1 cellular context compared by ENCODE assay signal in the genomic region with DNA sequence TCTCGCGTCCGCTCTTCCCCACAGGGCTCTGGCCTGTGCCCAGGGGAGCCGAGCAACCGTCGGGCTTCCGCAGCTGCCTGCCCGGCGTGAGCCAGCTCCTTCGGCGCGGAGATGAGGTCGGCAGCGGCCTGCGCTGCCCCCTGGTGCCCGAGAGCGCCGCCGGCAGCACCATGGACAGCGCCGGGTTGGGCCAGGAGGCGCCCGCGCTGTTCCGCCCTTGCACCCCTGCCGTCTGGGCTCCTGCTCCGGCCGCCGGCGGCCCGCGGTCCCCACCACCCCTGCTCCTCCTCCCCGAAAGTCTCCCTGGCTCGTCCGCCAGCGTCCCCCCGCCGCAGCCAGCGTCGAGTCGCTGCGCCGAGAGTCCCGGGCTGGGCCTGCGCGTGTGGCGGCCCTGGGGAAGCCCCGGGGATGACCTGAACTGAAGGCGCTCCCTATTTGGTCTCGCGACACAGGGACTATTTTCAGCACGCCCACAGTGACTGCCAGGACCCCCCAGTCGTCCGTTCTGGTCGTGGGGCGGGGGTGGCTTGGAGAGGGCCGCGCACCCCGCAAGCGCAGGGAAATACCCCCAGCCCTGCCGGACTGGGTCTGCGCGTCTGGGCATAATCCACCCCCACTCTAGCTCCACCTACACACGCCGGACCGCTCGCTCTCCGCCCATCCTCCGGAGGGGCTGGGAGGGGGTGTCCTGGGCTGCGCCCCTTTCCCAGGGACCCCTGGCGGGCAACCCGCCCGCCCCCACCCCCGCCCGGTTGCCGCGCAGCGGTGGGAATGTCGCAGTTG.
A peak's percentile ranks its signal among the peaks of the same experiment; 100 is the strongest.
TF ChIP-seq lines count a peak whose summit lies in the region.

No MANE protein-coding gene starts in this region.

TF ChIP-seq in K562, 482 proteins besides CTCF, POLR2A, EP300 and RAD21 (continued from another document and continues in another):
- peak; percentile 98 for TF ChIP-seq U2AF1 (optimal IDR thresholded peaks at IDR 0.05; ENCODE audit: low read depth, low read length)
- TF ChIP-seq, protein P1, sequence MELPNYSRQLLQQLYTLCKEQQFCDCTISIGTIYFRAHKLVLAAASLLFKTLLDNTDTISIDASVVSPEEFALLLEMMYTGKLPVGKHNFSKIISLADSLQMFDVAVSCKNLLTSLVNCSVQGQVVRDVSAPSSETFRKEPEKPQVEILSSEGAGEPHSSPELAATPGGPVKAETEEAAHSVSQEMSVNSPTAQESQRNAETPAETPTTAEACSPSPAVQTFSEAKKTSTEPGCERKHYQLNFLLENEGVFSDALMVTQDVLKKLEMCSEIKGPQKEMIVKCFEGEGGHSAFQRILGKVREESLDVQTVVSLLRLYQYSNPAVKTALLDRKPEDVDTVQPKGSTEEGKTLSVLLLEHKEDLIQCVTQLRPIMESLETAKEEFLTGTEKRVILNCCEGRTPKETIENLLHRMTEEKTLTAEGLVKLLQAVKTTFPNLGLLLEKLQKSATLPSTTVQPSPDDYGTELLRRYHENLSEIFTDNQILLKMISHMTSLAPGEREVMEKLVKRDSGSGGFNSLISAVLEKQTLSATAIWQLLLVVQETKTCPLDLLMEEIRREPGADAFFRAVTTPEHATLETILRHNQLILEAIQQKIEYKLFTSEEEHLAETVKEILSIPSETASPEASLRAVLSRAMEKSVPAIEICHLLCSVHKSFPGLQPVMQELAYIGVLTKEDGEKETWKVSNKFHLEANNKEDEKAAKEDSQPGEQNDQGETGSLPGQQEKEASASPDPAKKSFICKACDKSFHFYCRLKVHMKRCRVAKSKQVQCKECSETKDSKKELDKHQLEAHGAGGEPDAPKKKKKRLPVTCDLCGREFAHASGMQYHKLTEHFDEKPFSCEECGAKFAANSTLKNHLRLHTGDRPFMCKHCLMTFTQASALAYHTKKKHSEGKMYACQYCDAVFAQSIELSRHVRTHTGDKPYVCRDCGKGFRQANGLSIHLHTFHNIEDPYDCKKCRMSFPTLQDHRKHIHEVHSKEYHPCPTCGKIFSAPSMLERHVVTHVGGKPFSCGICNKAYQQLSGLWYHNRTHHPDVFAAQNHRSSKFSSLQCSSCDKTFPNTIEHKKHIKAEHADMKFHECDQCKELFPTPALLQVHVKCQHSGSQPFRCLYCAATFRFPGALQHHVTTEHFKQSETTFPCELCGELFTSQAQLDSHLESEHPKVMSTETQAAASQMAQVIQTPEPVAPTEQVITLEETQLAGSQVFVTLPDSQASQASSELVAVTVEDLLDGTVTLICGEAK (IDR thresholded peaks at IDR 0.05) = peak; percentile 63
- TF ChIP-seq, protein P1 (CRISPR knock-in tag; IDR thresholded peaks at IDR 0.05) = peak; percentile 63
- peak; percentile 49; the same call in 1 of the 2 replicates for TF ChIP-seq ZNF143 (CRISPR knock-in tag; IDR thresholded peaks at IDR 0.05)
- TF ChIP-seq JUNB (CRISPR knock-in tag; conservative IDR thresholded peaks at IDR 0.05) = 0 out of 2 replicates have a peak, but pooled peaks have one; percentile 21
- peak; percentile 63; the same call in 1 of the 2 replicates for TF ChIP-seq ZNF589 (CRISPR knock-in tag; IDR thresholded peaks at IDR 0.05; ENCODE audit: low read depth)
- peak; percentile 85 for TF ChIP-seq ZNF431 (CRISPR knock-in tag; IDR thresholded peaks at IDR 0.05)
- no peak for TF ChIP-seq MAFG (tag; conservative IDR thresholded peaks at IDR 0.05)
- peak; percentile 82; the same call in 1 of the 2 replicates for TF ChIP-seq CTBP1 (IDR thresholded peaks at IDR 0.05; ENCODE audit: borderline replicate concordance)
- TF ChIP-seq ELK1 (CRISPR knock-in tag; IDR thresholded peaks at IDR 0.05) = no peak
- TF ChIP-seq, protein P2, sequence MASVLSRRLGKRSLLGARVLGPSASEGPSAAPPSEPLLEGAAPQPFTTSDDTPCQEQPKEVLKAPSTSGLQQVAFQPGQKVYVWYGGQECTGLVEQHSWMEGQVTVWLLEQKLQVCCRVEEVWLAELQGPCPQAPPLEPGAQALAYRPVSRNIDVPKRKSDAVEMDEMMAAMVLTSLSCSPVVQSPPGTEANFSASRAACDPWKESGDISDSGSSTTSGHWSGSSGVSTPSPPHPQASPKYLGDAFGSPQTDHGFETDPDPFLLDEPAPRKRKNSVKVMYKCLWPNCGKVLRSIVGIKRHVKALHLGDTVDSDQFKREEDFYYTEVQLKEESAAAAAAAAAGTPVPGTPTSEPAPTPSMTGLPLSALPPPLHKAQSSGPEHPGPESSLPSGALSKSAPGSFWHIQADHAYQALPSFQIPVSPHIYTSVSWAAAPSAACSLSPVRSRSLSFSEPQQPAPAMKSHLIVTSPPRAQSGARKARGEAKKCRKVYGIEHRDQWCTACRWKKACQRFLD (CRISPR knock-in tag; IDR thresholded peaks at IDR 0.05) = peak; percentile 85; the same call in 1 of the 2 replicates
- peak; percentile 92 for TF ChIP-seq FIP1L1 (IDR thresholded peaks at IDR 0.05; ENCODE audit: low read depth, low read length, poor library complexity, severe bottlenecking)
- peak; percentile 94; the same call in 1 of the 2 replicates for TF ChIP-seq NR1H2 (CRISPR knock-in tag; IDR thresholded peaks at IDR 0.05)
- peak; percentile 96 for TF ChIP-seq MIER1 (IDR thresholded peaks at IDR 0.05; ENCODE audit: low read depth)
- peak; percentile 86 for TF ChIP-seq HIVEP1 (CRISPR knock-in tag; IDR thresholded peaks at IDR 0.05)
- 0 out of 2 replicates have a peak, but pooled peaks have one; percentile 51 for TF ChIP-seq ZNF766 (CRISPR knock-in tag; conservative IDR thresholded peaks at IDR 0.05)
- TF ChIP-seq ZNF124 (CRISPR knock-in tag; IDR thresholded peaks at IDR 0.05) = peak; percentile 94; the same call in 1 of the 2 replicates
- TF ChIP-seq, protein P3, sequence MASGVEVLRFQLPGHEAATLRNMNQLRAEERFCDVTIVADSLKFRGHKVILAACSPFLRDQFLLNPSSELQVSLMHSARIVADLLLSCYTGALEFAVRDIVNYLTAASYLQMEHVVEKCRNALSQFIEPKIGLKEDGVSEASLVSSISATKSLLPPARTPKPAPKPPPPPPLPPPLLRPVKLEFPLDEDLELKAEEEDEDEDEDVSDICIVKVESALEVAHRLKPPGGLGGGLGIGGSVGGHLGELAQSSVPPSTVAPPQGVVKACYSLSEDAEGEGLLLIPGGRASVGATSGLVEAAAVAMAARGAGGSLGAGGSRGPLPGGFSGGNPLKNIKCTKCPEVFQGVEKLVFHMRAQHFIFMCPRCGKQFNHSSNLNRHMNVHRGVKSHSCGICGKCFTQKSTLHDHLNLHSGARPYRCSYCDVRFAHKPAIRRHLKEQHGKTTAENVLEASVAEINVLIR (CRISPR knock-in tag; IDR thresholded peaks at IDR 0.05) = peak; percentile 55; the same call in 1 of the 2 replicates
- no peak for TF ChIP-seq TOE1 (IDR thresholded peaks at IDR 0.05; ENCODE audit: borderline replicate concordance)
- TF ChIP-seq TOE1 (CRISPR knock-in tag; IDR thresholded peaks at IDR 0.05; ENCODE audit: borderline replicate concordance, low read depth) = peak; percentile 96
- peak; percentile 75 for TF ChIP-seq ZBTB17 (CRISPR knock-in tag; IDR thresholded peaks at IDR 0.05)
- peak; percentile 84 for TF ChIP-seq ETS1 (conservative IDR thresholded peaks at IDR 0.05; ENCODE audit: control insufficient read depth, low read depth, low read length)
- TF ChIP-seq ATF1 (CRISPR knock-in tag; IDR thresholded peaks at IDR 0.05) = peak; percentile 63
- TF ChIP-seq ATF1 (tag; IDR thresholded peaks at IDR 0.05) = no peak; the same call in none of the 2 replicates
- TF ChIP-seq, protein P4, sequence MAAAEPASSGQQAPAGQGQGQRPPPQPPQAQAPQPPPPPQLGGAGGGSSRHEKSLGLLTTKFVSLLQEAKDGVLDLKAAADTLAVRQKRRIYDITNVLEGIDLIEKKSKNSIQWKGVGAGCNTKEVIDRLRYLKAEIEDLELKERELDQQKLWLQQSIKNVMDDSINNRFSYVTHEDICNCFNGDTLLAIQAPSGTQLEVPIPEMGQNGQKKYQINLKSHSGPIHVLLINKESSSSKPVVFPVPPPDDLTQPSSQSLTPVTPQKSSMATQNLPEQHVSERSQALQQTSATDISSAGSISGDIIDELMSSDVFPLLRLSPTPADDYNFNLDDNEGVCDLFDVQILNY (CRISPR knock-in tag; IDR thresholded peaks at IDR 0.05) = peak; percentile 98
- TF ChIP-seq ARID2 (IDR thresholded peaks at IDR 0.05) = peak; percentile 78; the same call in 1 of the 2 replicates
- peak; percentile 21 for TF ChIP-seq TBP (optimal IDR thresholded peaks at IDR 0.05; ENCODE audit: low read depth, low read length)
- TF ChIP-seq, protein P5, sequence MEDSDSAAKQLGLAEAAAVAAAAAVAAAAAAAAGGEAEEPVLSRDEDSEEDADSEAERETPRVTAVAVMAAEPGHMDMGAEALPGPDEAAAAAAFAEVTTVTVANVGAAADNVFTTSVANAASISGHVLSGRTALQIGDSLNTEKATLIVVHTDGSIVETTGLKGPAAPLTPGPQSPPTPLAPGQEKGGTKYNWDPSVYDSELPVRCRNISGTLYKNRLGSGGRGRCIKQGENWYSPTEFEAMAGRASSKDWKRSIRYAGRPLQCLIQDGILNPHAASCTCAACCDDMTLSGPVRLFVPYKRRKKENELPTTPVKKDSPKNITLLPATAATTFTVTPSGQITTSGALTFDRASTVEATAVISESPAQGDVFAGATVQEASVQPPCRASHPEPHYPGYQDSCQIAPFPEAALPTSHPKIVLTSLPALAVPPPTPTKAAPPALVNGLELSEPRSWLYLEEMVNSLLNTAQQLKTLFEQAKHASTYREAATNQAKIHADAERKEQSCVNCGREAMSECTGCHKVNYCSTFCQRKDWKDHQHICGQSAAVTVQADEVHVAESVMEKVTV (CRISPR knock-in tag; IDR thresholded peaks at IDR 0.05) = peak; percentile 87
- TF ChIP-seq KLF13 (tag; IDR thresholded peaks at IDR 0.05; ENCODE audit: borderline replicate concordance, low read depth) = 0 out of 2 replicates have a peak, but pooled peaks have one; percentile 11
- peak; percentile 92 for TF ChIP-seq IRF2 (CRISPR knock-in tag; IDR thresholded peaks at IDR 0.05)
- peak; percentile 96; the same call in 1 of the 2 replicates for TF ChIP-seq FOXP4 (CRISPR knock-in tag; IDR thresholded peaks at IDR 0.05; ENCODE audit: borderline replicate concordance)
- no peak for TF ChIP-seq MCM5 (IDR thresholded peaks at IDR 0.05; ENCODE audit: low read depth)
- TF ChIP-seq SIN3A (IDR thresholded peaks at IDR 0.05; ENCODE audit: borderline replicate concordance in 2 of 2, control insufficient read depth in 1 of 2, low read depth in 2 of 2, low read length in 2 of 2) = peak; percentile 93 to 98; a peak in 3 of 4 replicates
- TF ChIP-seq IFI16 (CRISPR knock-in tag; IDR thresholded peaks at IDR 0.05) = no peak
- no peak for TF ChIP-seq SUPT5H (IDR thresholded peaks at IDR 0.05)
